8 cellular contexts compared by ENCODE assay signal in the genomic region with DNA sequence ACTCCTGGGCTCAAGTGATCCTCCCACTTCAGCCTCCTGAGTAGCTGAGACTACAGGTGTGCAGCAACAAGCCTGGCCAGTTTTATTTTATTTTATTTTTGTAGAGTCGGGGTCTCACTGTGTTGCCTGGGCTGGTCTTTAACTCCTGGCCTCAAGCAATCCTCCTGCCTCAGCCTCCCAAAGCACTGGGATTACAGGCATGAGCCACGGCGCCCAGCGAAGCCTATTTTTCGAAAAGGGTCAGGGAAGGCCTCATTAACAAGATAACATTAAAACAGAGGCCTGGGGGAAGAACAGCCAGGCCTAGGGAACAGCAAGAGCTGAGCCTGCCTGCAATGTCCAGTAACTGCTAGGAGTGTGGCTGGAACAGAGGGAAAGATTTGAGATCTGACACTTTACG.
"Had no signal": no experiment of that assay in that cellular context is flagged by ENCODE, and none has a peak within 500 bp of the region (broad histone marks: within the 10 kb centered on the region; RNA-seq: fewer than 3 reads in every experiment).

No MANE protein-coding gene starts in this region.

- FAIRE-seq: G401.6, GM12878, GM12891, GM12892, GM18507, GM19239 had no signal

- H3K4me3 ChIP-seq: GM12878 had no signal

- ATAC-seq: GM12878 had no signal

- DNase-seq: GDM1, GF-D8 had no signal
